8 cellular contexts compared by ENCODE assay signal in genomic region chrX:19682712-19683331, GRCh38.
DNase-seq lines count a peak whose midpoint lies in the region; ATAC-seq, FAIRE-seq and TF ChIP-seq lines count a peak whose summit lies in the region.

No MANE protein-coding gene starts in this region.

- no peaks in the 10 kb centered on the region for H3K4me1 ChIP-seq in right lobe of liver

- intact Hi-C loops in right lobe of liver (cut with DNase I) = no loop called here

- H3K27me3 ChIP-seq in HL-60 (ENCODE audit: insufficient read depth, poor library complexity, severe bottlenecking) (no peaks in the 10 kb centered on the region), bronchial epithelial cell (ENCODE audit: control insufficient read depth, insufficient read depth, low read length) (no peaks in the 10 kb centered on the region), right lobe of liver (no peaks in the 10 kb centered on the region)

- DNase-seq in AG09309 (ENCODE audit: low read depth) (peak; percentile 77), HL-60 (ENCODE audit: low read depth in 1 of 2, low spot score in 1 of 2) (peak in 1 of 2 experiments; percentile 34), bronchial epithelial cell (ENCODE audit: low read depth) (peak; percentile 56), right lobe of liver (peak in 2 of 3 donors; percentile 29 to 57), NOMO-1 (lab: John Stamatoyannopoulos, UW; ENCODE audit: unreplicated experiment in 2 of 2) (no peak)
- DNase-seq in activated CD4-positive, CD25-positive, alpha-beta regulatory T cell treated with anti-CD3 and anti-CD28 coated beads, Interleukin-2, amount 50 U/mL, for 16 hours (ENCODE audit: low read depth, low spot score) = peak; percentile 53
- DNase-seq in stimulated activated CD4-positive, alpha-beta T cell treated with anti-CD3 and anti-CD28 coated beads, TNF-alpha, amount 100 ng/mL, for 4 hours (ENCODE audit: low read depth in 3 of 3) = peak; percentile 15 to 41 (median 40)

- 41% methylated on average over 6 of the region's 11 CpGs for WGBS in right lobe of liver (ENCODE audit: insufficient coverage, low coverage, low lambda C conversion rate, missing lambda C conversion rate)

- no peaks in the 10 kb centered on the region for H3K9me3 ChIP-seq in right lobe of liver

- no peak for FAIRE-seq in bronchial epithelial cell (lab: Jason Lieb, UNC)

- H3K4me3 ChIP-seq in AG09309 (ENCODE audit: control insufficient read depth, low read depth, low read length) (no peak overlapping the region; the same call in 1 of the 2 replicates), HL-60 (replicated peaks; ENCODE audit: insufficient read depth, low read length) (no peak overlapping the region), bronchial epithelial cell (ENCODE audit: low read depth, low read length) (no peak overlapping the region), right lobe of liver (no peak overlapping the region)

- TF ChIP-seq POLR2A in right lobe of liver (IDR thresholded peaks at IDR 0.05) = no peak

- ATAC-seq in GM19455 (IDR thresholded peaks at IDR 0.05; ENCODE audit: unreplicated experiment) (peak; percentile 80), right lobe of liver (peak; percentile 61 to 75 (median 68))

- TF ChIP-seq CTCF in AG09309 (IDR thresholded peaks at IDR 0.05; ENCODE audit: control insufficient read depth, insufficient read depth, low read depth, low read length, missing control alignments) = no peak
- TF ChIP-seq CTCF in HL-60 (IDR thresholded peaks at IDR 0.05; ENCODE audit: insufficient read depth, low read length) = no peak
- TF ChIP-seq CTCF in bronchial epithelial cell (IDR thresholded peaks at IDR 0.05; ENCODE audit: insufficient read depth, low read length, severe bottlenecking) = no peak
- no peak for TF ChIP-seq CTCF in right lobe of liver (IDR thresholded peaks at IDR 0.05)

- H3K27ac ChIP-seq in HL-60 (replicated peaks) (peak overlapping the region; percentile 17; the same call in 1 of the 2 replicates), right lobe of liver (no peak overlapping the region)

- H3K36me3 ChIP-seq in bronchial epithelial cell (ENCODE audit: control insufficient read depth, insufficient read depth, low read length) (no peaks in the 10 kb centered on the region), right lobe of liver (no peaks in the 10 kb centered on the region)

Comparison
In these comparisons a context has a peak if more than half of its experiments do, and no peak if none do; other contexts are left out.
1. DNase-seq: peak in AG09309 (single experiment), activated CD4-positive, CD25-positive, alpha-beta regulatory T cell treated with anti-CD3 and anti-CD28 coated beads, Interleukin-2, amount 50 U/mL, for 16 hours (single experiment), bronchial epithelial cell (single experiment), right lobe of liver (2 of 3) and stimulated activated CD4-positive, alpha-beta T cell treated with anti-CD3 and anti-CD28 coated beads, TNF-alpha, amount 100 ng/mL, for 4 hours (3 of 3); none in NOMO-1 (0 of 2).